8 cellular contexts compared by ENCODE assay signal in genomic region chr10:43816351-43817321, GRCh38.
DNase-seq lines count a peak whose midpoint lies in the region; ATAC-seq and TF ChIP-seq lines count a peak whose summit lies in the region.

No MANE protein-coding gene starts in this region.

- H3K27ac ChIP-seq in mammary epithelial cell (ENCODE audit: insufficient read depth, low read depth, low read length): no peak overlapping the region

- H3K9ac ChIP-seq in mammary epithelial cell (ENCODE audit: insufficient read depth, low read length): no peak overlapping the region

- intact Hi-C loops in MCF 10A (cut with micrococcal nuclease) (no loop called here), mammary epithelial cell (cut with micrococcal nuclease) (no loop called here)

- dilution Hi-C loops in mammary epithelial cell (cut with HindIII; ENCODE audit: low sequenced_read_pairs): no loop called here

- no peaks in the 10 kb centered on the region for H3K36me3 ChIP-seq in mammary epithelial cell (ENCODE audit: insufficient read depth, low read length)

- no peak for TF ChIP-seq CTCF in MCF 10A (IDR thresholded peaks at IDR 0.05; ENCODE audit: unreplicated experiment)
- TF ChIP-seq CTCF in mammary epithelial cell (conservative IDR thresholded peaks at IDR 0.05 in 1 of 2, IDR thresholded peaks at IDR 0.05 in 1 of 2; ENCODE audit: extremely low read depth in 1 of 2, insufficient read depth in 1 of 2, low read depth in 1 of 2, low read length in 2 of 2): no peak

- DNase-seq in MCF 10A (ENCODE audit: unreplicated experiment) (no peak), mammary epithelial cell (no peak), dedifferentiated amniotic fluid mesenchymal stem cell (ENCODE audit: extremely low spot score) (peak; percentile 68), kidney glomerular epithelial cell (lab: John Stamatoyannopoulos, UW) (no peak), HUDEP-2 (lab: John Stamatoyannopoulos, UW; ENCODE audit: unreplicated experiment in 76 of 76) (no peak)
- peak; percentile 53 for DNase-seq in activated CD4-positive, alpha-beta T cell treated with anti-CD3 and anti-CD28 coated beads for 1 hour
- peak; percentile 57 to 73 (median 59) for DNase-seq in stimulated activated CD4-positive, alpha-beta T cell treated with anti-CD3 and anti-CD28 coated beads, Interleukin-12 subunit alpha, Interleukin-12 subunit beta, amount 100 ng/mL, for 48 hours (ENCODE audit: low read depth in 2 of 3, low spot score in 1 of 3)

- H3K9me3 Mint-ChIP-seq in MCF 10A (ENCODE audit: unreplicated experiment): no peaks in the 10 kb centered on the region

- H4K20me1 ChIP-seq in mammary epithelial cell (ENCODE audit: insufficient read depth, low read length): no peaks in the 10 kb centered on the region

- no peaks in the 10 kb centered on the region for H3K4me1 ChIP-seq in mammary epithelial cell (ENCODE audit: insufficient read depth, low read length)

- H3K4me3 ChIP-seq in mammary epithelial cell (replicated peaks in 1 of 3; ENCODE audit: insufficient read depth in 1 of 3, low read depth in 2 of 3, low read length in 3 of 3): no peak overlapping the region

- BruUV-seq in MCF 10A (replicated peaks; lab: Mats Ljungman, UMichigan) (no TSS peak), mammary epithelial cell (replicated peaks; lab: Mats Ljungman, UMichigan) (no TSS peak)

- CTCF ChIA-PET in MCF 10A (lab: Yijun Ruan, JAX) (no interaction called here), mammary epithelial cell (lab: Charles Lee; ENCODE audit: low non-redundant PET) (no interaction called here)

- H3K4me3 Mint-ChIP-seq in MCF 10A (ENCODE audit: unreplicated experiment): no peak overlapping the region

- 65% methylated on average over 10 of the region's 10 CpGs for WGBS in mammary epithelial cell (ENCODE audit: low coverage, missing lambda C conversion rate)

- peaks cover 8% of the 10 kb centered on the region for H3K4me1 Mint-ChIP-seq in MCF 10A (ENCODE audit: insufficient read depth, unreplicated experiment)

- ATAC-seq in HG03139 (IDR thresholded peaks at IDR 0.05; ENCODE audit: unreplicated experiment): peak; percentile 94

- in situ Hi-C loops in mammary epithelial cell (cut with MboI; ENCODE audit: low sequenced_read_pairs in 2 of 2): no loop called here

- no peak overlapping the region for H2AFZ ChIP-seq in mammary epithelial cell (ENCODE audit: low read depth, low read length)

- no peaks in the 10 kb centered on the region for H3K79me2 ChIP-seq in mammary epithelial cell (ENCODE audit: insufficient read depth, low read length)

- POLR2A ChIA-PET in MCF 10A (lab: Yijun Ruan, JAX): no interaction called here

- H3K4me2 ChIP-seq in mammary epithelial cell (ENCODE audit: insufficient read depth, low read depth, low read length): no peak overlapping the region

- no peaks in the 10 kb centered on the region for H3K36me3 Mint-ChIP-seq in MCF 10A (ENCODE audit: insufficient read depth, unreplicated experiment)

- no peaks in the 10 kb centered on the region for H3K27me3 Mint-ChIP-seq in MCF 10A (ENCODE audit: insufficient read depth, unreplicated experiment)

- H3K9me3 ChIP-seq in mammary epithelial cell (replicated peaks; ENCODE audit: insufficient read depth, low read length): peaks cover 7% of the 10 kb centered on the region

- peak overlapping the region; percentile 20 for H3K27ac Mint-ChIP-seq in MCF 10A (ENCODE audit: low read depth, unreplicated experiment)

- H3K27me3 ChIP-seq in mammary epithelial cell (ENCODE audit: insufficient read depth, low read length): no peaks in the 10 kb centered on the region

Comparison
In these comparisons a context has a peak if more than half of its experiments do, and no peak if none do; other contexts are left out.
1. DNase-seq: peak in activated CD4-positive, alpha-beta T cell treated with anti-CD3 and anti-CD28 coated beads for 1 hour (single experiment), dedifferentiated amniotic fluid mesenchymal stem cell (single experiment) and stimulated activated CD4-positive, alpha-beta T cell treated with anti-CD3 and anti-CD28 coated beads, Interleukin-12 subunit alpha, Interleukin-12 subunit beta, amount 100 ng/mL, for 48 hours (3 of 3); none in MCF 10A (single experiment), mammary epithelial cell (single experiment), kidney glomerular epithelial cell (single experiment) and HUDEP-2 (0 of 76).